ENCODE assay signal across 8 cellular contexts in the genomic region with DNA sequence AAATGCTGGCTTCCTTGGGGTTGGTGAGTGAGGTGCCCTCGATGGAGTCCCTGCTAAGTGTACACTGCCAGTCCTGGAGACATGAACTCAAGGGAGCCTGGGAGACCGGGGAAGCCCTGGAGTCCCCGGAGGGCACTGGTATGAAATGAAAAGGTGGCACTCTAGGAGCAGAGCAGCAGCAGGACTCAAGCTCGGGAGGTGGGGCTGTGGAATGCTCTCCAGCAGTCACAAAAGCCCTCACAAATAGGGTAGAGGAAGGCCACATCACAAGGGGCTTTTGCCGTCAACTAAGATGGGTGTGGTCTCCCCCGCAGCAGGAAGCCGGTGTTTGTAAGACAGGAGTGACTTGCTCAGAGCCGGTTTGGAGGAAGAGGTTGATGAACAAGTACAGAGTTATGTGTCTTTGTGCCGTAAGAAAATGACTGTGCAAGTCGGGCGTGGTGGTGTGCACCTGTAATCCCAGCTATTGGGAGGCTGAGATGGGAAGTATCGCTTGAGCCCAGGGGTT. TPM values are rescaled to one million over a fixed set of nuclear protein-coding genes. Genes with fewer than 3 reads are reported as not detected.
DNase-seq lines count a peak whose midpoint lies in the region; ATAC-seq, FAIRE-seq and TF ChIP-seq lines count a peak whose summit lies in the region.

No MANE protein-coding gene starts in this region.

- TF ChIP-seq EP300 in transverse colon (IDR thresholded peaks at IDR 0.05; ENCODE audit: low read depth): no peak

- H3K9ac ChIP-seq in endothelial cell of umbilical vein (replicated peaks; ENCODE audit: extremely low read depth, insufficient read depth, low read length): no peak overlapping the region
- no peak overlapping the region for H3K9ac ChIP-seq in mesenchymal stem cell (ENCODE audit: low read length)

- CTCF ChIA-PET in activated CD8-positive, alpha-beta T cell treated with anti-CD3 and anti-CD28 coated beads for 36 hours (lab: Charles Lee): interaction anchor here (1.1 to 2.3 kb wide), 2 partner anchors 14 to 115 kb away, joined by 3 to 6 read pairs; no protein-coding TSS in a partner anchor
- CTCF ChIA-PET in endothelial cell of umbilical vein (lab: Charles Lee): no interaction called here

- H3K9me3 Mint-ChIP-seq in IgD-negative memory B cell: no peaks in the 10 kb centered on the region
- no peaks in the 10 kb centered on the region for H3K9me3 Mint-ChIP-seq in activated CD8-positive, alpha-beta T cell treated with anti-CD3 and anti-CD28 coated beads for 36 hours

- H3K4ac ChIP-seq in mesenchymal stem cell (ENCODE audit: low read depth in 1 of 2, low read length in 2 of 2): no peak overlapping the region

- H2BK120ac ChIP-seq in mesenchymal stem cell (ENCODE audit: low read depth, low read length): no peak overlapping the region

- H3K4me3 ChIP-seq in endothelial cell of umbilical vein (replicated peaks in 1 of 3; ENCODE audit: insufficient read depth in 1 of 3, low read depth in 1 of 3, low read length in 3 of 3): no peak overlapping the region
- H3K4me3 ChIP-seq in mesenchymal stem cell (ENCODE audit: insufficient read depth in 1 of 2, low read depth in 1 of 2, low read length in 2 of 2): no peak overlapping the region
- H3K4me3 ChIP-seq in transverse colon: no peak overlapping the region

- H3K9me3 ChIP-seq in endothelial cell of umbilical vein (replicated peaks; ENCODE audit: control insufficient read depth, insufficient read depth, low read length) (no peaks in the 10 kb centered on the region), mesenchymal stem cell (ENCODE audit: control insufficient read depth, low read length) (no peaks in the 10 kb centered on the region), transverse colon (no peaks in the 10 kb centered on the region)

- H3K27me3 ChIP-seq in endothelial cell of umbilical vein (ENCODE audit: control insufficient read depth in 2 of 2, insufficient read depth in 2 of 2, low read length in 2 of 2): no peaks in the 10 kb centered on the region
- H3K27me3 ChIP-seq in mesenchymal stem cell (ENCODE audit: control insufficient read depth in 1 of 2, insufficient read depth in 1 of 2, low read length in 2 of 2): peaks cover 14 to 29% of the 10 kb centered on the region in 2 experiments
- H3K27me3 ChIP-seq in transverse colon: peaks cover 4% of the 10 kb centered on the region

- H3K79me2 ChIP-seq in endothelial cell of umbilical vein (ENCODE audit: control insufficient read depth, insufficient read depth, low read length): no peaks in the 10 kb centered on the region

- H3K14ac ChIP-seq in mesenchymal stem cell (ENCODE audit: low read length in 2 of 2): no peak overlapping the region

- H3K4me2 ChIP-seq in endothelial cell of umbilical vein (ENCODE audit: insufficient read depth, low read length) (no peak overlapping the region), mesenchymal stem cell (ENCODE audit: low read length, poor library complexity, severe bottlenecking) (no peak overlapping the region)

- no TSS peak for BruUV-seq in endothelial cell of umbilical vein (replicated peaks; lab: Mats Ljungman, UMichigan)

- dilution Hi-C loops in endothelial cell of umbilical vein (cut with MboI; ENCODE audit: extremely low pct_ligation_motif_present, low sequenced_read_pairs): no loop called here

- peak overlapping the region; percentile 14 for H2AFZ ChIP-seq in endothelial cell of umbilical vein (ENCODE audit: low read depth, low read length)
- H2AFZ ChIP-seq in mesenchymal stem cell (ENCODE audit: low read depth, low read length): no peak overlapping the region

- H3K27me3 Mint-ChIP-seq in IgD-negative memory B cell: peaks cover 11% of the 10 kb centered on the region
- H3K27me3 Mint-ChIP-seq in activated CD8-positive, alpha-beta T cell treated with anti-CD3 and anti-CD28 coated beads for 36 hours: no peaks in the 10 kb centered on the region

- H3K18ac ChIP-seq in mesenchymal stem cell (ENCODE audit: low read depth in 1 of 2, low read length in 2 of 2): no peak overlapping the region

- POLR2A ChIA-PET in activated CD8-positive, alpha-beta T cell treated with anti-CD3 and anti-CD28 coated beads for 36 hours (lab: Charles Lee): interaction anchor here (1.3 to 1.5 kb wide), 2 partner anchors 12 to 18 kb away, joined by 3 read pairs; no protein-coding TSS in a partner anchor
- POLR2A ChIA-PET in endothelial cell of umbilical vein (lab: Charles Lee): no interaction called here

- no peak overlapping the region for H2BK12ac ChIP-seq in mesenchymal stem cell (ENCODE audit: low read length in 2 of 2)

- H3K36me3 ChIP-seq in endothelial cell of umbilical vein (ENCODE audit: control insufficient read depth in 2 of 2, extremely low read depth in 1 of 2, insufficient read depth in 2 of 2, low read length in 2 of 2) (no peaks in the 10 kb centered on the region), mesenchymal stem cell (ENCODE audit: control insufficient read depth in 1 of 2, insufficient read depth in 2 of 2, low read depth in 1 of 2, low read length in 2 of 2) (no peaks in the 10 kb centered on the region), transverse colon (no peaks in the 10 kb centered on the region)

- no peak overlapping the region for H2BK15ac ChIP-seq in mesenchymal stem cell (ENCODE audit: low read depth, poor library complexity, severe bottlenecking)

- FAIRE-seq in endothelial cell of umbilical vein (lab: Jason Lieb, UNC): no peak

- no peak for TF ChIP-seq CTCF in activated CD8-positive, alpha-beta T cell treated with anti-CD3 and anti-CD28 coated beads for 36 hours (IDR thresholded peaks at IDR 0.05)
- TF ChIP-seq CTCF in endothelial cell of umbilical vein (IDR thresholded peaks at IDR 0.05; ENCODE audit: extremely low read depth in 1 of 2, insufficient read depth in 1 of 2, low read depth in 1 of 2, low read length in 2 of 2): no peak
- TF ChIP-seq CTCF in transverse colon (IDR thresholded peaks at IDR 0.05): no peak

- peak overlapping the region in 1 of 3 donors; percentile 87 for H3K27ac Mint-ChIP-seq in IgD-negative memory B cell
- peak overlapping the region; percentile 88 for H3K27ac Mint-ChIP-seq in activated CD8-positive, alpha-beta T cell treated with anti-CD3 and anti-CD28 coated beads for 36 hours

- no peak overlapping the region for H3K27ac ChIP-seq in endothelial cell of umbilical vein (ENCODE audit: insufficient read depth, low read depth, low read length)
- H3K27ac ChIP-seq in mesenchymal stem cell (ENCODE audit: low read length, poor library complexity, severe bottlenecking): no peak overlapping the region
- no peak overlapping the region for H3K27ac ChIP-seq in transverse colon

- peak overlapping the region in 3 of 4 donors; percentile 70 to 89 (median 82) for H3K4me3 Mint-ChIP-seq in IgD-negative memory B cell
- H3K4me3 Mint-ChIP-seq in activated CD8-positive, alpha-beta T cell treated with anti-CD3 and anti-CD28 coated beads for 36 hours: peak overlapping the region; percentile 53

- peak; percentile 78 for DNase-seq in activated CD8-positive, alpha-beta T cell treated with anti-CD3 and anti-CD28 coated beads for 36 hours
- DNase-seq in endothelial cell of umbilical vein (ENCODE audit: low read depth, low spot score): peak; percentile 6
- DNase-seq in stimulated activated CD8-positive, alpha-beta memory T cell treated with anti-CD3 and anti-CD28 coated beads, Interleukin-4, amount 100 ng/mL, for 48 hours: peak; percentile 70
- DNase-seq in mesenchymal stem cell: no peak
- DNase-seq in transverse colon: no peak
- no peak for DNase-seq in left ventricle myocardium superior

- TF ChIP-seq POLR2A in endothelial cell of umbilical vein (IDR thresholded peaks at IDR 0.05; ENCODE audit: low read depth, low read length) (no peak), transverse colon (IDR thresholded peaks at IDR 0.05) (no peak)

- peak; percentile 96 for ATAC-seq in activated CD8-positive, alpha-beta T cell treated with anti-CD3 and anti-CD28 coated beads for 36 hours
- ATAC-seq in left ventricle myocardium superior (no peak), GM21447 (IDR thresholded peaks at IDR 0.05; ENCODE audit: unreplicated experiment) (no peak)

- H3K36me3 Mint-ChIP-seq in IgD-negative memory B cell: no peaks in the 10 kb centered on the region
- H3K36me3 Mint-ChIP-seq in activated CD8-positive, alpha-beta T cell treated with anti-CD3 and anti-CD28 coated beads for 36 hours (ENCODE audit: low read depth): no peaks in the 10 kb centered on the region

- no peak overlapping the region for H3K23ac ChIP-seq in mesenchymal stem cell (ENCODE audit: low read length in 2 of 2)

- no peaks in the 10 kb centered on the region for H3K9me1 ChIP-seq in endothelial cell of umbilical vein (replicated peaks; ENCODE audit: control insufficient read depth, extremely low read depth, insufficient read depth, low read length)

- H4K20me1 ChIP-seq in endothelial cell of umbilical vein (replicated peaks; ENCODE audit: control insufficient read depth, extremely low read depth, insufficient read depth, low read length): no peaks in the 10 kb centered on the region

- in situ Hi-C loops in transverse colon (cut with MboI; ENCODE audit: low pct_ligation_motif_present in 1 of 4, low pct_unique_long_range_greater_than_20kb in 1 of 4, low sequenced_read_pairs in 3 of 4): loop anchor here in 1 of 4 donors (25.0 kb wide), 1 partner anchor 219 kb away; a partner anchor contains a TSS

- no peak overlapping the region for H2AK5ac ChIP-seq in mesenchymal stem cell (ENCODE audit: low read length, severe bottlenecking)

- no peak overlapping the region for H4K91ac ChIP-seq in mesenchymal stem cell (ENCODE audit: low read length)

- 56% methylated on average over 9 of the region's 12 CpGs for WGBS in mesenchymal stem cell
- WGBS in transverse colon (ENCODE audit: low coverage in 1 of 2), 2 donors: 29 to 30% methylated on average over 2 to 12 of the region's 12 CpGs

- no peaks in the 10 kb centered on the region for H3K79me1 ChIP-seq in mesenchymal stem cell (replicated peaks; ENCODE audit: low read length, poor library complexity, severe bottlenecking)

- H3K4me1 ChIP-seq in endothelial cell of umbilical vein (ENCODE audit: control insufficient read depth, extremely low read depth, insufficient read depth, low read length): no peaks in the 10 kb centered on the region
- peaks cover 2% of the 10 kb centered on the region for H3K4me1 ChIP-seq in mesenchymal stem cell (ENCODE audit: control insufficient read depth, insufficient read depth, low read depth, low read length)
- H3K4me1 ChIP-seq in transverse colon: no peaks in the 10 kb centered on the region

- intact Hi-C loops in activated CD8-positive, alpha-beta T cell treated with anti-CD3 and anti-CD28 coated beads for 36 hours (cut with micrococcal nuclease): no loop called here
- intact Hi-C loops in endothelial cell of umbilical vein (cut with micrococcal nuclease) (no loop called here), transverse colon (cut with DNase I; ENCODE audit: low total_unique reads) (no loop called here), left ventricle myocardium superior (cut with micrococcal nuclease) (no loop called here)

- H3K4me1 Mint-ChIP-seq in IgD-negative memory B cell: peaks cover 27 to 33% (median 28%) of the 10 kb centered on the region in 3 donors
- peaks cover 44% of the 10 kb centered on the region for H3K4me1 Mint-ChIP-seq in activated CD8-positive, alpha-beta T cell treated with anti-CD3 and anti-CD28 coated beads for 36 hours (ENCODE audit: low read depth)

- no peak overlapping the region for H2BK5ac ChIP-seq in mesenchymal stem cell (ENCODE audit: low read depth, low read length, poor library complexity, severe bottlenecking)

- no peak overlapping the region for H4K8ac ChIP-seq in mesenchymal stem cell (ENCODE audit: low read length)

RNA-seq across cellular contexts. Expression of a gene that starts 19.3 kb away (rescaled TPM):
- 0.55 TPM for polyA plus RNA-seq in IgD-negative memory B cell
- total RNA-seq in activated CD8-positive, alpha-beta T cell treated with anti-CD3 and anti-CD28 coated beads for 36 hours: 10 to 100 TPM; 24.5 to 25.7 TPM
- total RNA-seq in endothelial cell of umbilical vein: 10.1 and 11.8 TPM in 2 replicates
- polyA plus RNA-seq in endothelial cell of umbilical vein: 8.1 and 8.3 TPM in 2 replicates
- 7.9 and 9.8 TPM in 2 replicates for polyA plus RNA-seq in endothelial cell of umbilical vein (2011; cell fraction: cytosol; rRNA removed)
- polyA plus RNA-seq in endothelial cell of umbilical vein (2011; cell fraction: nucleus; rRNA removed): 14.8 and 18.1 TPM in 2 replicates
- polyA plus RNA-seq in endothelial cell of umbilical vein (2012): 15.8 and 20.5 TPM in 2 replicates
- 9.4 and 9.7 TPM in 2 replicates for polyA minus RNA-seq in endothelial cell of umbilical vein
- 5.2 TPM for polyA minus RNA-seq in endothelial cell of umbilical vein (2011; cell fraction: cytosol; rRNA and poly(A)+ RNA removed)
- 2.5 and 4.4 TPM in 2 replicates for polyA minus RNA-seq in endothelial cell of umbilical vein (2011; cell fraction: nucleus; rRNA and poly(A)+ RNA removed)
- 9.8 TPM for polyA plus RNA-seq in mesenchymal stem cell (2013, experiment 1 of 2)
- polyA plus RNA-seq in mesenchymal stem cell (2013, experiment 2 of 2): 9.8 TPM
- total RNA-seq in transverse colon: 10 to 100 TPM in 1 of 4 donors, 1 to 10 TPM in 3; 1.7 to 30.3 (median 5.8) TPM
- 3.3 TPM for total RNA-seq in left ventricle myocardium superior

Comparison
In these comparisons a context has a peak if more than half of its experiments do, and no peak if none do; other contexts are left out.
1. DNase-seq: peak in activated CD8-positive, alpha-beta T cell treated with anti-CD3 and anti-CD28 coated beads for 36 hours (single experiment), endothelial cell of umbilical vein (single experiment) and stimulated activated CD8-positive, alpha-beta memory T cell treated with anti-CD3 and anti-CD28 coated beads, Interleukin-4, amount 100 ng/mL, for 48 hours (single experiment); none in mesenchymal stem cell (single experiment), transverse colon (single experiment) and left ventricle myocardium superior (single experiment).